1 cellular context compared by ENCODE assay signal in genomic region chr4:40200881-40201797, GRCh38.
TF ChIP-seq lines count a peak whose summit lies in the region.

No MANE protein-coding gene starts in this region.

TF ChIP-seq in K562, 482 proteins besides CTCF, POLR2A, EP300 and RAD21 (continued from another document and continues in another):
- no peak for TF ChIP-seq MXD1 (CRISPR knock-in tag; IDR thresholded peaks at IDR 0.05; ENCODE audit: borderline replicate concordance, poor library complexity, severe bottlenecking)
- no peak for TF ChIP-seq HOMEZ (CRISPR knock-in tag; IDR thresholded peaks at IDR 0.05)
- TF ChIP-seq NONO (IDR thresholded peaks at IDR 0.05; ENCODE audit: low read depth in 2 of 2, low read length in 1 of 2), result no peak
- no peak for TF ChIP-seq ZBTB49 (CRISPR knock-in tag; IDR thresholded peaks at IDR 0.05; ENCODE audit: borderline replicate concordance)
- TF ChIP-seq ELF4 (CRISPR knock-in tag; IDR thresholded peaks at IDR 0.05), result no peak
- TF ChIP-seq SMARCB1 (IDR thresholded peaks at IDR 0.05; ENCODE audit: insufficient read length, low read depth), result no peak
- TF ChIP-seq TAF9B (IDR thresholded peaks at IDR 0.05; ENCODE audit: partially characterized antibody), result peak; percentile 56
- TF ChIP-seq FOXO4 (CRISPR knock-in tag; IDR thresholded peaks at IDR 0.05), result no peak
- TF ChIP-seq NR4A1 (CRISPR knock-in tag; IDR thresholded peaks at IDR 0.05), result no peak
- TF ChIP-seq NR4A1 (tag; IDR thresholded peaks at IDR 0.05), result 0 out of 2 replicates have a peak, but pooled peaks have one; percentile 41
- TF ChIP-seq SLC30A9 (CRISPR knock-in tag; IDR thresholded peaks at IDR 0.05), result no peak
- no peak for TF ChIP-seq MTF1 (CRISPR knock-in tag; IDR thresholded peaks at IDR 0.05; ENCODE audit: borderline replicate concordance)
- TF ChIP-seq CEBPB (tag; IDR thresholded peaks at IDR 0.05), result peak; percentile 55
- TF ChIP-seq SP2 (IDR thresholded peaks at IDR 0.05; ENCODE audit: extremely low read depth, low read depth, low read length, poor library complexity, severe bottlenecking), result no peak
- TF ChIP-seq BACH1 (tag; IDR thresholded peaks at IDR 0.05), result peak; percentile 47; the same call in 1 of the 2 replicates
- peak; percentile 61 for TF ChIP-seq SMARCE1 (IDR thresholded peaks at IDR 0.05)
- TF ChIP-seq SFPQ (IDR thresholded peaks at IDR 0.05; ENCODE audit: low read depth, low read length), result no peak
- TF ChIP-seq KDM5B (IDR thresholded peaks at IDR 0.05; ENCODE audit: insufficient replicate concordance, low read depth, low read length), result no peak
- TF ChIP-seq ZBTB40 (IDR thresholded peaks at IDR 0.05), result no peak
- TF ChIP-seq ZBTB40 (CRISPR knock-in tag; IDR thresholded peaks at IDR 0.05), result no peak
- no peak; the same call in 1 of the 2 replicates for TF ChIP-seq TAL1 (IDR thresholded peaks at IDR 0.05)
- TF ChIP-seq HEY1 (CRISPR knock-in tag; IDR thresholded peaks at IDR 0.05; ENCODE audit: borderline replicate concordance), result no peak
- TF ChIP-seq PHB (CRISPR knock-in tag; IDR thresholded peaks at IDR 0.05), result no peak
- no peak for TF ChIP-seq ILF3 (IDR thresholded peaks at IDR 0.05; ENCODE audit: borderline replicate concordance)
- TF ChIP-seq TCFL5 (CRISPR knock-in tag; conservative IDR thresholded peaks at IDR 0.05), result peak; percentile 1; the same call in 1 of the 2 replicates
- TF ChIP-seq TCF3 (CRISPR knock-in tag; IDR thresholded peaks at IDR 0.05), result peak; percentile 72
- no peak for TF ChIP-seq SNAPC5 (CRISPR knock-in tag; IDR thresholded peaks at IDR 0.05)
- TF ChIP-seq GTF2A2 (tag; IDR thresholded peaks at IDR 0.05), result no peak
- TF ChIP-seq ZNF512 (tag; IDR thresholded peaks at IDR 0.05), result no peak
- no peak for TF ChIP-seq SNIP1 (IDR thresholded peaks at IDR 0.05; ENCODE audit: low read depth)
- no peak for TF ChIP-seq ATF2 (CRISPR knock-in tag; IDR thresholded peaks at IDR 0.05)
- TF ChIP-seq SMARCC2 (IDR thresholded peaks at IDR 0.05; ENCODE audit: low read depth), result peak; percentile 47; the same call in 1 of the 2 replicates
- TF ChIP-seq KLF16 (IDR thresholded peaks at IDR 0.05), result no peak
- TF ChIP-seq KAT7 (CRISPR knock-in tag; IDR thresholded peaks at IDR 0.05; ENCODE audit: borderline replicate concordance), result no peak
- no peak for TF ChIP-seq HLTF (IDR thresholded peaks at IDR 0.05)
- no peak for TF ChIP-seq MCM7 (IDR thresholded peaks at IDR 0.05)
- no peak for TF ChIP-seq FOS (IDR thresholded peaks at IDR 0.05; ENCODE audit: extremely low read depth, insufficient read length)
- TF ChIP-seq DDX20 (tag; IDR thresholded peaks at IDR 0.05; ENCODE audit: low read depth), result no peak
- TF ChIP-seq RBM25 (IDR thresholded peaks at IDR 0.05; ENCODE audit: low read depth, low read length, severe bottlenecking), result no peak
- no peak for TF ChIP-seq ESRRB (CRISPR knock-in tag; IDR thresholded peaks at IDR 0.05; ENCODE audit: borderline replicate concordance)
- TF ChIP-seq ATF6 (CRISPR knock-in tag; IDR thresholded peaks at IDR 0.05), result no peak
